28 cellular contexts compared by ENCODE assay signal in genomic region chr3:6750782-6751181, GRCh38.
"Had no signal": no experiment of that assay in that cellular context is flagged by ENCODE, and none has a peak within 500 bp of the region (broad histone marks: within the 10 kb centered on the region; RNA-seq: fewer than 3 reads in every experiment).

No MANE protein-coding gene starts in this region.

- H3K9me3 ChIP-seq: body of pancreas had no signal

- H3K27ac ChIP-seq: body of pancreas, coronary artery, dorsolateral prefrontal cortex, WERI-Rb-1 had no signal

- ATAC-seq: activated CD4-positive, CD25-positive, alpha-beta regulatory T cell treated with anti-CD3 and anti-CD28 coated beads, Interleukin-2, amount 50 U/mL, for 24 hours; activated CD8-positive, alpha-beta T cell treated with anti-CD3 and anti-CD28 coated beads for 36 hours; activated T-cell treated with anti-CD3 and anti-CD28 coated beads, Interleukin-2, amount 50 U/mL, for 4 hours; activated T-helper 17 cell treated with anti-CD3 and anti-CD28 coated beads, Interleukin-2, amount 50 U/mL, for 72 hours; body of pancreas; esophagus mucosa; T-helper 17 cell had no signal

- H3K4me3 ChIP-seq: body of pancreas, coronary artery, dorsolateral prefrontal cortex had no signal

- DNase-seq: activated B cell treated with CpG ODN at 0.5 μM for 24 hours; activated CD4-positive, alpha-beta T cell treated with anti-CD3 and anti-CD28 coated beads for 48 hours; activated CD4-positive, alpha-beta T cell treated with anti-CD3 and anti-CD28 coated beads, Interleukin-2, amount 50 U/mL, for 1 hour; activated CD4-positive, alpha-beta T cell treated with anti-CD3 and anti-CD28 coated beads, Interleukin-2, amount 50 U/mL, for 48 hours; activated CD8-positive, alpha-beta memory T cell treated with anti-CD3 and anti-CD28 coated beads for 24 hours; activated CD8-positive, alpha-beta T cell treated with anti-CD3 and anti-CD28 coated beads for 36 hours; activated effector memory CD4-positive, alpha-beta T cell treated with Interleukin-2 at 50 U/mL for 16 hours; activated gamma-delta T cell treated with Interleukin-2 at 50 U/mL for 16 hours; activated naive CD4-positive, alpha-beta T cell treated with anti-CD3 and anti-CD28 coated beads, Interleukin-2, amount 50 U/mL, for 16 hours; activated naive CD4-positive, alpha-beta T cell treated with Interleukin-2 at 50 U/mL for 16 hours; activated T-cell treated with anti-CD3 and anti-CD28 coated beads, Interleukin-2, amount 50 U/mL, for 4 hours; amygdala; aorta; body of pancreas; caudate nucleus; dorsolateral prefrontal cortex; effector memory CD4-positive, alpha-beta T cell; endodermal cell; foreskin fibroblast; head of caudate nucleus; T-helper 17 cell; T1000; WERI-Rb-1 had no signal

- H3K4me1 ChIP-seq: body of pancreas had no signal

- H3K27me3 ChIP-seq: body of pancreas had no signal

- H3K36me3 ChIP-seq: WERI-Rb-1 had no signal

- FAIRE-seq: frontal cortex had no signal
